Comparison of ENCODE assay signal across 14 cellular contexts in the genomic region with DNA sequence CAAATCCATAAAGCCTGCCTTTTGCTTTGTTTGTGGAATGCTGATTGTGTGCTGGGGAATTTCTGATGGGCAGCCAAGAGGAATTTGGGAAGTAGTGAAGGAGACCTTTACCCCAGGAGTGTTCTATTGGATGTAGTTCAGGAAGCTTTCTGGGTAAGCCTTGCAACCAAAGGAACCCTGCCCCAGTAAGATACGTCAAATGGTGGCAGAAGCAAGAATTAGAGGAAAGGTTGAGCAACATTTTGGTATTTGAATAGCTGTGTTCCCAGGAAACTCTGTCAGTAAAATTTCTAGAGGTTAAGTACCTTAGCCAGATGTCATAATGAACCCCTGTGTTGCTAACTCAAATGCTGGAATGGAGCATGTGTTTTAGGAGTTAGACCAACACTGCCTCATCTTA. TPM values are rescaled to one million over a fixed set of nuclear protein-coding genes. Genes with fewer than 3 reads are reported as not detected.
DNase-seq lines count a peak whose midpoint lies in the region; ATAC-seq, FAIRE-seq and TF ChIP-seq lines count a peak whose summit lies in the region.
"Had no signal": no experiment of that assay in that cellular context is flagged by ENCODE, and none has a peak within 500 bp of the region (broad histone marks: within the 10 kb centered on the region; RNA-seq: fewer than 3 reads in every experiment).

No MANE protein-coding gene starts in this region.

- no peaks in the 10 kb centered on the region for H3K9me1 ChIP-seq in endothelial cell of umbilical vein (replicated peaks; ENCODE audit: control insufficient read depth, extremely low read depth, insufficient read depth, low read length)

- no peak overlapping the region for H3K27ac Mint-ChIP-seq in stimulated activated memory B cell treated with anti-CD40 and anti-IgM and Interleukin-4, amounts not matched to agents 10 μg/mL and 1 μg/mL and 100 μg/mL, for 72 hours
- H3K27ac Mint-ChIP-seq in stimulated activated naive CD8-positive, alpha-beta T cell treated with anti-CD3 and anti-CD28 coated beads, Interleukin-15, amount 100 ng/mL, for 72 hours, result no peak overlapping the region

- POLR2A ChIA-PET in PC-3 (lab: Charles Lee; ENCODE audit: unreplicated experiment), result no interaction called here
- POLR2A ChIA-PET in endothelial cell of umbilical vein (lab: Charles Lee), result interaction anchor here (0.5 to 0.6 kb wide), 2 partner anchors 108 to 842 kb away, joined by 3 read pairs; no protein-coding TSS in a partner anchor
- POLR2A ChIA-PET in HepG2 (lab: Yijun Ruan, JAX), result no interaction called here

- H3K4me3 ChIP-seq in PC-3 (ENCODE audit: low read length) (peak overlapping the region; percentile 15; the same call in 1 of the 2 replicates), endothelial cell of umbilical vein (replicated peaks in 1 of 3; ENCODE audit: insufficient read depth in 1 of 3, low read depth in 1 of 3, low read length in 3 of 3) (no peak overlapping the region), HepG2 (replicated peaks in 1 of 3; ENCODE audit: insufficient read depth in 1 of 3, low read depth in 2 of 3, low read length in 3 of 3) (no peak overlapping the region), thyroid gland (replicated peaks in 1 of 3) (no peak overlapping the region)
- H3K4me3 ChIP-seq: SJSA1, smooth muscle cell had no signal

- ATAC-seq in PC-3, result peak; percentile 86
- no peak; the same call in 2 of the 3 replicates for ATAC-seq in HepG2
- no peak for ATAC-seq in stimulated activated memory B cell treated with anti-CD40 and anti-IgM and Interleukin-4, amounts not matched to agents 10 μg/mL and 1 μg/mL and 100 μg/mL, for 72 hours
- ATAC-seq in stimulated activated naive CD8-positive, alpha-beta T cell treated with anti-CD3 and anti-CD28 coated beads, Interleukin-15, amount 100 ng/mL, for 72 hours, result no peak

- no peak for FAIRE-seq in endothelial cell of umbilical vein (lab: Jason Lieb, UNC)
- FAIRE-seq in HepG2 (lab: Jason Lieb, UNC), result peak; percentile 23

- H3K9ac ChIP-seq in PC-3 (ENCODE audit: low read length), result peak overlapping the region; percentile 33
- H3K9ac ChIP-seq in endothelial cell of umbilical vein (replicated peaks; ENCODE audit: extremely low read depth, insufficient read depth, low read length), result no peak overlapping the region
- no peak overlapping the region for H3K9ac ChIP-seq in HepG2 (ENCODE audit: insufficient read depth, low read depth, low read length)

- H3K4me1 ChIP-seq in PC-3 (ENCODE audit: insufficient read depth, low read length) (peaks cover 44% of the 10 kb centered on the region), endothelial cell of umbilical vein (ENCODE audit: control insufficient read depth, extremely low read depth, insufficient read depth, low read length) (peaks cover 26% of the 10 kb centered on the region), HepG2 (ENCODE audit: insufficient read depth, low read length) (peaks cover 25% of the 10 kb centered on the region), thyroid gland (peaks cover 74 to 97% of the 10 kb centered on the region in 2 donors)

- CTCF ChIA-PET in PC-3 (lab: Charles Lee), result interaction anchor here (1.0 kb wide), 1 partner anchor 35 kb away, joined by 3 read pairs; no protein-coding TSS in a partner anchor
- CTCF ChIA-PET in endothelial cell of umbilical vein (lab: Charles Lee), result interaction anchor here (1.1 kb wide), 2 partner anchors 8 to 35 kb away, joined by 4 read pairs; no protein-coding TSS in a partner anchor
- CTCF ChIA-PET in HepG2 (lab: Yijun Ruan, JAX; ENCODE audit: low intra/inter-chr PET ratio, low total read pairs), result no interaction called here

- H4K20me1 ChIP-seq in PC-3 (ENCODE audit: low read length) (0 out of 2 replicates have a peak, but pooled peaks cover 6% of the 10 kb centered on the region), endothelial cell of umbilical vein (replicated peaks; ENCODE audit: control insufficient read depth, extremely low read depth, insufficient read depth, low read length) (no peaks in the 10 kb centered on the region), HepG2 (ENCODE audit: insufficient read depth, low read length) (no peaks in the 10 kb centered on the region)

- H3K4me3 Mint-ChIP-seq in stimulated activated memory B cell treated with anti-CD40 and anti-IgM and Interleukin-4, amounts not matched to agents 10 μg/mL and 1 μg/mL and 100 μg/mL, for 72 hours, result no peak overlapping the region
- H3K4me3 Mint-ChIP-seq in stimulated activated naive CD8-positive, alpha-beta T cell treated with anti-CD3 and anti-CD28 coated beads, Interleukin-15, amount 100 ng/mL, for 72 hours, result no peak overlapping the region

- in situ Hi-C loops in HepG2 (cut with HindIII; ENCODE audit: extremely low pct_ligation_motif_present, low pct_unique_long_range_greater_than_20kb), result no loop called here

- BruUV-seq in PC-3 (replicated peaks; lab: Mats Ljungman, UMichigan) (no TSS peak), endothelial cell of umbilical vein (replicated peaks; lab: Mats Ljungman, UMichigan) (no TSS peak), HepG2 (replicated peaks; lab: Mats Ljungman, UMichigan) (no TSS peak)

- H3K4me2 ChIP-seq in PC-3 (ENCODE audit: low read length), result peak overlapping the region; percentile 61
- no peak overlapping the region for H3K4me2 ChIP-seq in endothelial cell of umbilical vein (ENCODE audit: insufficient read depth, low read length)
- H3K4me2 ChIP-seq in HepG2 (ENCODE audit: low read depth, low read length), result no peak overlapping the region
- H3K4me2 ChIP-seq: smooth muscle cell had no signal

- TF ChIP-seq EP300 in HepG2 (IDR thresholded peaks at IDR 0.05; ENCODE audit: low read depth in 2 of 2, low read length in 2 of 2) (no peak), HepG2 (CRISPR knock-in tag; IDR thresholded peaks at IDR 0.05; ENCODE audit: borderline replicate concordance) (no peak)

- no peak for TF ChIP-seq RAD21 in HepG2 (CRISPR knock-in tag; IDR thresholded peaks at IDR 0.05)

- H3K9me3 Mint-ChIP-seq in stimulated activated memory B cell treated with anti-CD40 and anti-IgM and Interleukin-4, amounts not matched to agents 10 μg/mL and 1 μg/mL and 100 μg/mL, for 72 hours, result no peaks in the 10 kb centered on the region
- no peaks in the 10 kb centered on the region for H3K9me3 Mint-ChIP-seq in stimulated activated naive CD8-positive, alpha-beta T cell treated with anti-CD3 and anti-CD28 coated beads, Interleukin-15, amount 100 ng/mL, for 72 hours

- WGBS in HepG2 (ENCODE audit: low lambda C conversion rate), result 61% methylated on average over 1 of the region's 1 CpG
- WGBS in thyroid gland, 2 donors, result 11 to 20% methylated on average over 1 of the region's 1 CpG

- no peaks in the 10 kb centered on the region for H3K9me3 ChIP-seq in PC-3 (ENCODE audit: low read length)
- H3K9me3 ChIP-seq in endothelial cell of umbilical vein (replicated peaks; ENCODE audit: control insufficient read depth, insufficient read depth, low read length), result no peaks in the 10 kb centered on the region
- H3K9me3 ChIP-seq in HepG2 (ENCODE audit: low read length), result no peaks in the 10 kb centered on the region
- no peaks in the 10 kb centered on the region for H3K9me3 ChIP-seq in thyroid gland
- H3K9me3 ChIP-seq: SJSA1 had no signal

- dilution Hi-C loops in endothelial cell of umbilical vein (cut with MboI; ENCODE audit: extremely low pct_ligation_motif_present, low sequenced_read_pairs), result no loop called here

- H3K4me1 Mint-ChIP-seq in stimulated activated memory B cell treated with anti-CD40 and anti-IgM and Interleukin-4, amounts not matched to agents 10 μg/mL and 1 μg/mL and 100 μg/mL, for 72 hours, result peaks cover 37% of the 10 kb centered on the region
- peaks cover 38% of the 10 kb centered on the region for H3K4me1 Mint-ChIP-seq in stimulated activated naive CD8-positive, alpha-beta T cell treated with anti-CD3 and anti-CD28 coated beads, Interleukin-15, amount 100 ng/mL, for 72 hours

- H3K36me3 Mint-ChIP-seq in stimulated activated memory B cell treated with anti-CD40 and anti-IgM and Interleukin-4, amounts not matched to agents 10 μg/mL and 1 μg/mL and 100 μg/mL, for 72 hours, result peaks cover 5% of the 10 kb centered on the region

- H3K27ac ChIP-seq in PC-3 (ENCODE audit: low read length), result peak overlapping the region; percentile 77
- H3K27ac ChIP-seq in endothelial cell of umbilical vein (ENCODE audit: insufficient read depth, low read depth, low read length), result no peak overlapping the region
- H3K27ac ChIP-seq in HepG2 (ENCODE audit: extremely low read length, insufficient read depth, low read length), result no peak overlapping the region
- H3K27ac ChIP-seq in thyroid gland, result peak overlapping the region; percentile 78 to 93 (median 80)
- H3K27ac ChIP-seq: SJSA1 had no signal

- no peak for TF ChIP-seq POLR2A in endothelial cell of umbilical vein (IDR thresholded peaks at IDR 0.05; ENCODE audit: low read depth, low read length)
- TF ChIP-seq POLR2A in HepG2 (IDR thresholded peaks at IDR 0.05; ENCODE audit: insufficient read depth in 1 of 2, low read depth in 2 of 2, low read length in 2 of 2), result no peak
- TF ChIP-seq POLR2A in thyroid gland (IDR thresholded peaks at IDR 0.05), result peak in 1 of 2 donors; percentile 16

- H3K9me2 ChIP-seq in PC-3 (replicated peaks; ENCODE audit: low read length), result no peaks in the 10 kb centered on the region

- peaks cover 9% of the 10 kb centered on the region; the same call in 1 of the 2 replicates for H3K36me3 ChIP-seq in PC-3 (ENCODE audit: low read depth, low read length)
- H3K36me3 ChIP-seq in endothelial cell of umbilical vein (ENCODE audit: control insufficient read depth in 2 of 2, extremely low read depth in 1 of 2, insufficient read depth in 2 of 2, low read length in 2 of 2), result peaks cover 0 to 4% of the 10 kb centered on the region in 2 experiments
- H3K36me3 ChIP-seq in HepG2 (replicated peaks in 1 of 2; ENCODE audit: control insufficient read depth in 1 of 2, insufficient read depth in 2 of 2, low read length in 2 of 2), result no peaks in the 10 kb centered on the region; a peak in 1 of 5 replicates
- peaks cover 0 to 14% of the 10 kb centered on the region in 2 donors for H3K36me3 ChIP-seq in thyroid gland

- intact Hi-C loops in PC-3 (cut with micrococcal nuclease) (loop anchor here (10.0 kb wide), 1 partner anchor 187 kb away; a partner anchor contains a TSS), endothelial cell of umbilical vein (cut with micrococcal nuclease) (no loop called here), HepG2 (cut with micrococcal nuclease; ENCODE audit: unreplicated experiment) (no loop called here), thyroid gland (cut with DNase I) (no loop called here)

- H2AFZ ChIP-seq in PC-3 (ENCODE audit: low read length) (no peak overlapping the region), endothelial cell of umbilical vein (ENCODE audit: low read depth, low read length) (no peak overlapping the region), HepG2 (ENCODE audit: low read length) (no peak overlapping the region)

- H3K27me3 ChIP-seq in PC-3 (ENCODE audit: low read length), result no peaks in the 10 kb centered on the region
- H3K27me3 ChIP-seq in endothelial cell of umbilical vein (ENCODE audit: control insufficient read depth in 2 of 2, insufficient read depth in 2 of 2, low read length in 2 of 2), result no peaks in the 10 kb centered on the region
- no peaks in the 10 kb centered on the region for H3K27me3 ChIP-seq in HepG2 (ENCODE audit: control insufficient read depth in 1 of 2, insufficient read depth in 2 of 2, low read length in 2 of 2)
- H3K27me3 ChIP-seq in thyroid gland, result no peaks in the 10 kb centered on the region
- H3K27me3 ChIP-seq: SJSA1 had no signal

- TF ChIP-seq CTCF in PC-3 (conservative IDR thresholded peaks at IDR 0.05; ENCODE audit: low read depth, low read length) (no peak), endothelial cell of umbilical vein (IDR thresholded peaks at IDR 0.05; ENCODE audit: extremely low read depth in 1 of 2, insufficient read depth in 1 of 2, low read depth in 1 of 2, low read length in 2 of 2) (no peak), HepG2 (CRISPR knock-in tag; IDR thresholded peaks at IDR 0.05) (no peak), thyroid gland (IDR thresholded peaks at IDR 0.05) (no peak)

- H3K27me3 Mint-ChIP-seq in stimulated activated memory B cell treated with anti-CD40 and anti-IgM and Interleukin-4, amounts not matched to agents 10 μg/mL and 1 μg/mL and 100 μg/mL, for 72 hours, result no peaks in the 10 kb centered on the region
- H3K27me3 Mint-ChIP-seq in stimulated activated naive CD8-positive, alpha-beta T cell treated with anti-CD3 and anti-CD28 coated beads, Interleukin-15, amount 100 ng/mL, for 72 hours, result no peaks in the 10 kb centered on the region

- H3F3A ChIP-seq in PC-3 (ENCODE audit: low read length, unreplicated experiment), result no peaks in the 10 kb centered on the region

- peaks cover 52% of the 10 kb centered on the region for H3K79me2 ChIP-seq in PC-3 (ENCODE audit: low read length)
- H3K79me2 ChIP-seq in endothelial cell of umbilical vein (ENCODE audit: control insufficient read depth, insufficient read depth, low read length), result peaks cover 31% of the 10 kb centered on the region
- H3K79me2 ChIP-seq in HepG2 (ENCODE audit: insufficient read depth, low read length), result no peaks in the 10 kb centered on the region

- DNase-seq in PC-3 (peak; percentile 85), endothelial cell of umbilical vein (ENCODE audit: low read depth, low spot score) (peak; percentile 72), HepG2 (ENCODE audit: low spot score) (no peak), thyroid gland (no peak), inferior parietal cortex (ENCODE audit: extremely low spot score) (no peak), amniotic stem cell (lab: John Stamatoyannopoulos, UW) (no peak)
- DNase-seq in stimulated activated naive CD8-positive, alpha-beta T cell treated with anti-CD3 and anti-CD28 coated beads, Interleukin-15, amount 100 ng/mL, for 72 hours, result no peak
- DNase-seq: activated CD4-positive, alpha-beta T cell treated with anti-CD3 and anti-CD28 coated beads for 4 hours; activated naive CD4-positive, alpha-beta T cell treated with Interleukin-2 at 50 U/mL for 16 hours; DMS153; NCI-H510A treated with DMSO at 0.1 percent for 48 hours had no signal

RNA-seq across cellular contexts. Expression of a gene that starts 6.4 kb away (rescaled TPM):
- 117 and 168 TPM in 2 replicates for total RNA-seq in PC-3 (2014; rRNA removed)
- total RNA-seq in endothelial cell of umbilical vein, result 164 and 196 TPM in 2 replicates
- polyA plus RNA-seq in endothelial cell of umbilical vein, result 280 and 288 TPM in 2 replicates
- 215 and 224 TPM in 2 replicates for polyA plus RNA-seq in endothelial cell of umbilical vein (2011; cell fraction: cytosol; rRNA removed)
- polyA plus RNA-seq in endothelial cell of umbilical vein (2011; cell fraction: nucleus; rRNA removed), result 97.5 and 118 TPM in 2 replicates
- polyA plus RNA-seq in endothelial cell of umbilical vein (2012), result 177 and 191 TPM in 2 replicates
- polyA minus RNA-seq in endothelial cell of umbilical vein, result 108 and 135 TPM in 2 replicates
- polyA minus RNA-seq in endothelial cell of umbilical vein (2011; cell fraction: cytosol; rRNA and poly(A)+ RNA removed), result 50.9 TPM
- 29.8 and 38.1 TPM in 2 replicates for polyA minus RNA-seq in endothelial cell of umbilical vein (2011; cell fraction: nucleus; rRNA and poly(A)+ RNA removed)
- total RNA-seq in HepG2 (2016; rRNA removed; fragmentation: Illumina TruSeq; extraction: Trizol), result 34.3 and 59.7 TPM in 2 replicates
- total RNA-seq in HepG2 (2016; cell fraction: cytosol; rRNA removed; fragmentation: Illumina TruSeq; extraction: Trizol; ENCODE audit: low read depth), result 11.6 and 14.9 TPM in 2 replicates
- 39.1 and 57.7 TPM in 2 replicates for total RNA-seq in HepG2 (2016; cell fraction: insoluble cytoplasmic fraction; rRNA removed; fragmentation: Illumina TruSeq; extraction: Trizol)
- total RNA-seq in HepG2 (2016; cell fraction: membrane; rRNA removed; fragmentation: Illumina TruSeq; extraction: Trizol), result 12.2 and 18.3 TPM in 2 replicates
- total RNA-seq in HepG2 (2016; cell fraction: nucleus; rRNA removed; fragmentation: Illumina TruSeq; extraction: Trizol), result 32.4 and 38.4 TPM in 2 replicates
- polyA plus RNA-seq in HepG2 (2011; rRNA removed), result 54.7 and 61.2 TPM in 2 replicates
- polyA plus RNA-seq in HepG2 (2011; cell fraction: cytosol; rRNA removed), result 57.4 and 63.3 TPM in 2 replicates
- 31.0 and 32.2 TPM in 2 replicates for polyA plus RNA-seq in HepG2 (2011; cell fraction: nucleus; rRNA removed)
- polyA plus RNA-seq in HepG2 (2012), result 28.7 and 43.7 TPM in 2 replicates
- 12.4 and 14.4 TPM in 2 replicates for polyA plus RNA-seq in HepG2 (2016; cell fraction: cytosol; fragmentation: Illumina TruSeq; extraction: Trizol; ENCODE audit: low read depth)
- polyA plus RNA-seq in HepG2 (2016; cell fraction: insoluble cytoplasmic fraction; fragmentation: Illumina TruSeq; extraction: Trizol; ENCODE audit: low read depth), result 29.5 and 43.0 TPM in 2 replicates
- 12.9 and 15.3 TPM in 2 replicates for polyA plus RNA-seq in HepG2 (2016; cell fraction: membrane; fragmentation: Illumina TruSeq; extraction: Trizol; ENCODE audit: low read depth)
- 45.3 and 49.9 TPM in 2 replicates for polyA plus RNA-seq in HepG2 (2016; cell fraction: nucleus; fragmentation: Illumina TruSeq; extraction: Trizol; ENCODE audit: insufficient read depth, low read depth)
- polyA minus RNA-seq in HepG2 (2011; rRNA and poly(A)+ RNA removed; ENCODE audit: low replicate concordance), result 38.9 and 110 TPM in 2 replicates
- 16.2 and 23.4 TPM in 2 replicates for polyA minus RNA-seq in HepG2 (2011; cell fraction: cytosol; rRNA and poly(A)+ RNA removed)
- polyA minus RNA-seq in HepG2 (2011; cell fraction: nucleus; rRNA and poly(A)+ RNA removed), result 25.5 and 28.5 TPM in 2 replicates
- total RNA-seq in thyroid gland, result 100 to 1,000 TPM; 146 to 366 (median 307) TPM

Comparison
In these comparisons a context has a peak if more than half of its experiments do, and no peak if none do; other contexts are left out.
1. DNase-seq: peak in PC-3 (single experiment) and endothelial cell of umbilical vein (single experiment); none in HepG2 (single experiment), thyroid gland (0 of 2), inferior parietal cortex (single experiment), amniotic stem cell (single experiment) and stimulated activated naive CD8-positive, alpha-beta T cell treated with anti-CD3 and anti-CD28 coated beads, Interleukin-15, amount 100 ng/mL, for 72 hours (0 of 2).
2. H3K27ac ChIP-seq: peak in PC-3 (single experiment) and thyroid gland (3 of 3); none in endothelial cell of umbilical vein (single experiment) and HepG2 (single experiment).